9 cellular contexts compared by ENCODE assay signal in genomic region chr2:60885683-60886082, GRCh38. TPM values are rescaled to one million over a fixed set of nuclear protein-coding genes. Genes with fewer than 3 reads are reported as not detected.
DNase-seq lines count a peak whose midpoint lies in the region; ATAC-seq and TF ChIP-seq lines count a peak whose summit lies in the region.
"Had no signal": no experiment of that assay in that cellular context is flagged by ENCODE, and none has a peak within 500 bp of the region (broad histone marks: within the 10 kb centered on the region; RNA-seq: fewer than 3 reads in every experiment).

No MANE protein-coding gene starts in this region.

- H3K4me3 ChIP-seq in OCI-LY3 (ENCODE audit: low read length), result peak overlapping the region; percentile 82
- no peak overlapping the region for H3K4me3 ChIP-seq in neural progenitor cell

- H2AFZ ChIP-seq in OCI-LY3 (ENCODE audit: low read depth, low read length) (no peak overlapping the region), neural progenitor cell (replicated peaks) (no peak overlapping the region)

- no peaks in the 10 kb centered on the region for H3K9me3 ChIP-seq in OCI-LY3 (ENCODE audit: insufficient read depth, low read length)
- H3K9me3 ChIP-seq in neural progenitor cell (ENCODE audit: low read depth), result no peaks in the 10 kb centered on the region
- H3K9me3 ChIP-seq: adrenal gland had no signal

- H3K79me2 ChIP-seq in OCI-LY3 (ENCODE audit: low read length) (peaks cover 92% of the 10 kb centered on the region), neural progenitor cell (ENCODE audit: low read depth) (peaks cover 34% of the 10 kb centered on the region)

- H3K27ac Mint-ChIP-seq in T-helper 1 cell treated with Interleukin-12 subunit alpha and Interleukin-12 subunit beta and Interleukin-4 antibody, amounts not matched to agents 30 μg/mL and 1 μg/mL, for 36 hours, result peak overlapping the region; percentile 50
- peak overlapping the region; percentile 9 to 75 for H3K27ac Mint-ChIP-seq in effector memory CD8-positive, alpha-beta T cell
- H3K27ac Mint-ChIP-seq in stimulated activated naive CD8-positive, alpha-beta T cell treated with anti-CD3 and anti-CD28 coated beads, Interleukin-15, amount 100 ng/mL, for 72 hours, result peak overlapping the region; percentile 53 to 68
- no peak overlapping the region for H3K27ac Mint-ChIP-seq in neural progenitor cell

- H3K36me3 ChIP-seq in OCI-LY3 (replicated peaks; ENCODE audit: low read depth, low read length) (peaks cover 19% of the 10 kb centered on the region), neural progenitor cell (no peaks in the 10 kb centered on the region)
- H3K36me3 ChIP-seq: adrenal gland had no signal

- peaks cover 3% of the 10 kb centered on the region for H3K9me3 Mint-ChIP-seq in T-helper 1 cell treated with Interleukin-12 subunit alpha and Interleukin-12 subunit beta and Interleukin-4 antibody, amounts not matched to agents 30 μg/mL and 1 μg/mL, for 36 hours
- peaks cover 0 to 3% of the 10 kb centered on the region in 2 donors for H3K9me3 Mint-ChIP-seq in effector memory CD8-positive, alpha-beta T cell
- H3K9me3 Mint-ChIP-seq in stimulated activated naive CD8-positive, alpha-beta T cell treated with anti-CD3 and anti-CD28 coated beads, Interleukin-15, amount 100 ng/mL, for 72 hours, result no peaks in the 10 kb centered on the region
- H3K9me3 Mint-ChIP-seq in neural progenitor cell, result no peaks in the 10 kb centered on the region

- peak overlapping the region; percentile 52 for H3K27ac ChIP-seq in OCI-LY3 (ENCODE audit: low read length)
- H3K27ac ChIP-seq in neural progenitor cell, result no peak overlapping the region

- H3K9ac ChIP-seq in OCI-LY3 (ENCODE audit: low read length) (peak overlapping the region; percentile 81), neural progenitor cell (no peak overlapping the region)

- peaks cover 45% of the 10 kb centered on the region for H3K4me1 Mint-ChIP-seq in T-helper 1 cell treated with Interleukin-12 subunit alpha and Interleukin-12 subunit beta and Interleukin-4 antibody, amounts not matched to agents 30 μg/mL and 1 μg/mL, for 36 hours (ENCODE audit: low read depth)
- peaks cover 34 to 63% of the 10 kb centered on the region in 2 donors for H3K4me1 Mint-ChIP-seq in effector memory CD8-positive, alpha-beta T cell (ENCODE audit: low read depth in 2 of 2)
- H3K4me1 Mint-ChIP-seq in stimulated activated naive CD8-positive, alpha-beta T cell treated with anti-CD3 and anti-CD28 coated beads, Interleukin-15, amount 100 ng/mL, for 72 hours, result peaks cover 41% of the 10 kb centered on the region
- H3K4me1 Mint-ChIP-seq in neural progenitor cell, result peaks cover 16% of the 10 kb centered on the region

- DNase-seq in T-helper 1 cell (no peak), neural progenitor cell (ENCODE audit: low spot score) (no peak), superior temporal gyrus (ENCODE audit: extremely low spot score) (no peak)
- DNase-seq in effector memory CD8-positive, alpha-beta T cell, result no peak
- no peak for DNase-seq in stimulated activated naive CD8-positive, alpha-beta T cell treated with anti-CD3 and anti-CD28 coated beads, Interleukin-15, amount 100 ng/mL, for 72 hours
- DNase-seq: adrenal gland had no signal

- H4K20me1 ChIP-seq in OCI-LY3 (ENCODE audit: insufficient read depth, low read length), result peaks cover 56% of the 10 kb centered on the region
- peaks cover 16% of the 10 kb centered on the region for H4K20me1 ChIP-seq in neural progenitor cell (ENCODE audit: low read depth)

- H3F3A ChIP-seq in neural progenitor cell (ENCODE audit: low read depth), result peaks cover 16% of the 10 kb centered on the region

- peaks cover 48% of the 10 kb centered on the region for H3K4me1 ChIP-seq in OCI-LY3 (ENCODE audit: low read length)
- peaks cover 13% of the 10 kb centered on the region for H3K4me1 ChIP-seq in neural progenitor cell

- peaks cover 34% of the 10 kb centered on the region for H3K36me3 Mint-ChIP-seq in T-helper 1 cell treated with Interleukin-12 subunit alpha and Interleukin-12 subunit beta and Interleukin-4 antibody, amounts not matched to agents 30 μg/mL and 1 μg/mL, for 36 hours (ENCODE audit: low read depth)
- peaks cover 62% of the 10 kb centered on the region for H3K36me3 Mint-ChIP-seq in effector memory CD8-positive, alpha-beta T cell (ENCODE audit: insufficient read depth)
- no peaks in the 10 kb centered on the region for H3K36me3 Mint-ChIP-seq in neural progenitor cell

- no peak for ATAC-seq in effector memory CD8-positive, alpha-beta T cell (replicated peaks)
- ATAC-seq in stimulated activated naive CD8-positive, alpha-beta T cell treated with anti-CD3 and anti-CD28 coated beads, Interleukin-15, amount 100 ng/mL, for 72 hours, result no peak
- no peak for ATAC-seq in GM18858 (IDR thresholded peaks at IDR 0.05; ENCODE audit: unreplicated experiment)

- H3K4me3 Mint-ChIP-seq in T-helper 1 cell treated with Interleukin-12 subunit alpha and Interleukin-12 subunit beta and Interleukin-4 antibody, amounts not matched to agents 30 μg/mL and 1 μg/mL, for 36 hours, result peak overlapping the region; percentile 75
- peak overlapping the region; percentile 61 to 94 for H3K4me3 Mint-ChIP-seq in effector memory CD8-positive, alpha-beta T cell
- H3K4me3 Mint-ChIP-seq in stimulated activated naive CD8-positive, alpha-beta T cell treated with anti-CD3 and anti-CD28 coated beads, Interleukin-15, amount 100 ng/mL, for 72 hours, result peak overlapping the region; percentile 85 to 99
- H3K4me3 Mint-ChIP-seq in neural progenitor cell, result no peak overlapping the region

- no peak for TF ChIP-seq CTCF in OCI-LY3 (IDR thresholded peaks at IDR 0.05; ENCODE audit: low read depth, low read length)
- no peak for TF ChIP-seq CTCF in neural progenitor cell (IDR thresholded peaks at IDR 0.05)

- H3K27me3 Mint-ChIP-seq in T-helper 1 cell treated with Interleukin-12 subunit alpha and Interleukin-12 subunit beta and Interleukin-4 antibody, amounts not matched to agents 30 μg/mL and 1 μg/mL, for 36 hours (ENCODE audit: low read depth), result no peaks in the 10 kb centered on the region
- H3K27me3 Mint-ChIP-seq in effector memory CD8-positive, alpha-beta T cell, result no peaks in the 10 kb centered on the region
- H3K27me3 Mint-ChIP-seq in stimulated activated naive CD8-positive, alpha-beta T cell treated with anti-CD3 and anti-CD28 coated beads, Interleukin-15, amount 100 ng/mL, for 72 hours, result no peaks in the 10 kb centered on the region
- no peaks in the 10 kb centered on the region for H3K27me3 Mint-ChIP-seq in neural progenitor cell (ENCODE audit: insufficient read depth, low read depth)

- H3K4me2 ChIP-seq in OCI-LY3 (ENCODE audit: low read length), result peak overlapping the region; percentile 90
- no peak overlapping the region for H3K4me2 ChIP-seq in neural progenitor cell

- H3K27me3 ChIP-seq in OCI-LY3 (ENCODE audit: low read depth, low read length) (no peaks in the 10 kb centered on the region), neural progenitor cell (peaks cover 11% of the 10 kb centered on the region)
- H3K27me3 ChIP-seq: adrenal gland had no signal

RNA-seq across cellular contexts. Expression of gene REL, which starts 4.3 kb away (rescaled TPM):
- total RNA-seq in neural progenitor cell (ENCODE audit: low replicate concordance), result 7.1 and 12.0 TPM in 2 replicates
